1 cellular context compared by ENCODE assay signal in the genomic region with DNA sequence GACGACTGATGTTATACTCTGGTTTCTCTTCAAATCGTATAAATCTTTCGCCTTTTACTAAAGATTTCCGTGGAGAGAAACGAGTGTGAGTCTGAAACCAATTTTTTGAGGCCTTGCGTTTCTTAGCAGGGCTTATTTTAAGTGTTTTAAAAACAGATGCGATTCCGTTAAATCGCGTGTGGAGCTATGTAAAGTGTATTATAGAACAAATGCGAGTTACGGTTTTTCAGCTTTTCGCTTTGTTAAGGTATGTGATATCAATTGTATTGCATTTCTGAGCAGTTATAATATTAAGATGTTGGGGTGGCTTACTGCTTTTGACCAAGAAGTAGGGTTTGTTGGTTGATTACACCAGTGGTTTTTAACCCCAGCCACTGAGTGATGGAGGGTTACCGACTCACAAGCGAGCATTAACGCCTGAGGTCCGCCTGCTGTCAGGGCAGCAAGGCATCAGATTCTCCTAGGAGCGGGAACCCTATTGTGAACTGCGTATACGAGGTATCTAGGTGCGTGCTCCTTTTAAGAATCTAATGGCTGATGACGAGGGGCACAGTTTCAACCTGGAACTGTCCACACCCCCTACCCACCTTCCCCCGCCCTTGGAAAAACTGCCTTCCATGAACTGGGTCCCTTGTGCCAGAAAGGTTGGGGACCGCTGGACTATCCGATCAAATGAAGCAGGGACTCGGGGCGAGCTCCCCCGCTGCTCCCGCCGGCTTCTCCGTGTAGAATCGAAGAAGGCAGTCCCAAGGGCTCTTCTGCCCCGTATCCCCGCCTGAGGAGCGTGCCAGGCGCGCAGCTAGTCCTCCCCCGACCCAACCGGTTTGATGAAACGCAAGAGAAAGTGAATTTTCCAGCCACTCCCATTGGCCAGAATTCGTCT.
TF ChIP-seq lines count a peak whose summit lies in the region.

No MANE protein-coding gene starts in this region.

TF ChIP-seq in HEK293, 187 proteins besides CTCF, POLR2A, EP300 and RAD21 (continued from another document and continues in another):
- TF ChIP-seq, protein P1, sequence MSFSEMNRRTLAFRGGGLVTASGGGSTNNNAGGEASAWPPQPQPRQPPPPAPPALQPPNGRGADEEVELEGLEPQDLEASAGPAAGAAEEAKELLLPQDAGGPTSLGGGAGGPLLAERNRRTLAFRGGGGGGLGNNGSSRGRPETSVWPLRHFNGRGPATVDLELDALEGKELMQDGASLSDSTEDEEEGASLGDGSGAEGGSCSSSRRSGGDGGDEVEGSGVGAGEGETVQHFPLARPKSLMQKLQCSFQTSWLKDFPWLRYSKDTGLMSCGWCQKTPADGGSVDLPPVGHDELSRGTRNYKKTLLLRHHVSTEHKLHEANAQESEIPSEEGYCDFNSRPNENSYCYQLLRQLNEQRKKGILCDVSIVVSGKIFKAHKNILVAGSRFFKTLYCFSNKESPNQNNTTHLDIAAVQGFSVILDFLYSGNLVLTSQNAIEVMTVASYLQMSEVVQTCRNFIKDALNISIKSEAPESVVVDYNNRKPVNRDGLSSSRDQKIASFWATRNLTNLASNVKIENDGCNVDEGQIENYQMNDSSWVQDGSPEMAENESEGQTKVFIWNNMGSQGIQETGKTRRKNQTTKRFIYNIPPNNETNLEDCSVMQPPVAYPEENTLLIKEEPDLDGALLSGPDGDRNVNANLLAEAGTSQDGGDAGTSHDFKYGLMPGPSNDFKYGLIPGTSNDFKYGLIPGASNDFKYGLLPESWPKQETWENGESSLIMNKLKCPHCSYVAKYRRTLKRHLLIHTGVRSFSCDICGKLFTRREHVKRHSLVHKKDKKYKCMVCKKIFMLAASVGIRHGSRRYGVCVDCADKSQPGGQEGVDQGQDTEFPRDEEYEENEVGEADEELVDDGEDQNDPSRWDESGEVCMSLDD (tag by site-specific recombination; IDR thresholded peaks at IDR 0.05): peak; percentile 88; the same call in 1 of the 2 replicates
- TF ChIP-seq, protein P2, sequence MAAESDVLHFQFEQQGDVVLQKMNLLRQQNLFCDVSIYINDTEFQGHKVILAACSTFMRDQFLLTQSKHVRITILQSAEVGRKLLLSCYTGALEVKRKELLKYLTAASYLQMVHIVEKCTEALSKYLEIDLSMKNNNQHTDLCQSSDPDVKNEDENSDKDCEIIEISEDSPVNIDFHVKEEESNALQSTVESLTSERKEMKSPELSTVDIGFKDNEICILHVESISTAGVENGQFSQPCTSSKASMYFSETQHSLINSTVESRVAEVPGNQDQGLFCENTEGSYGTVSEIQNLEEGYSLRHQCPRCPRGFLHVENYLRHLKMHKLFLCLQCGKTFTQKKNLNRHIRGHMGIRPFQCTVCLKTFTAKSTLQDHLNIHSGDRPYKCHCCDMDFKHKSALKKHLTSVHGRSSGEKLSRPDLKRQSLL (tag by site-specific recombination; IDR thresholded peaks at IDR 0.05): no peak
- TF ChIP-seq, protein P3, sequence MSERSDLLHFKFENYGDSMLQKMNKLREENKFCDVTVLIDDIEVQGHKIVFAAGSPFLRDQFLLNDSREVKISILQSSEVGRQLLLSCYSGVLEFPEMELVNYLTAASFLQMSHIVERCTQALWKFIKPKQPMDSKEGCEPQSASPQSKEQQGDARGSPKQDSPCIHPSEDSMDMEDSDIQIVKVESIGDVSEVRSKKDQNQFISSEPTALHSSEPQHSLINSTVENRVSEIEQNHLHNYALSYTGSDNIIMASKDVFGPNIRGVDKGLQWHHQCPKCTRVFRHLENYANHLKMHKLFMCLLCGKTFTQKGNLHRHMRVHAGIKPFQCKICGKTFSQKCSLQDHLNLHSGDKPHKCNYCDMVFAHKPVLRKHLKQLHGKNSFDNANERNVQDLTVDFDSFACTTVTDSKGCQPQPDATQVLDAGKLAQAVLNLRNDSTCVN (tag by site-specific recombination; optimal IDR thresholded peaks at IDR 0.05): peak; percentile 58
- TF ChIP-seq ZNF501 (tag by site-specific recombination; IDR thresholded peaks at IDR 0.05) (no peak; the same call in 1 of the 2 replicates), ZIC2 (tag by site-specific recombination; IDR thresholded peaks at IDR 0.05) (no peak; the same call in 1 of the 2 replicates), KLF16 (tag by site-specific recombination; IDR thresholded peaks at IDR 0.05) (0 out of 2 replicates have a peak, but pooled peaks have one; percentile 56), ZNF785 (tag by site-specific recombination; IDR thresholded peaks at IDR 0.05) (no peak), ZNF660 (tag by site-specific recombination; IDR thresholded peaks at IDR 0.05) (peak; percentile 74), TRIM28 (IDR thresholded peaks at IDR 0.05; ENCODE audit: borderline replicate concordance, low read length) (peak; percentile 71), ZFHX2 (tag by site-specific recombination; conservative IDR thresholded peaks at IDR 0.05) (0 out of 2 replicates have a peak, but pooled peaks have one; percentile 14), ZNF350 (tag by site-specific recombination; IDR thresholded peaks at IDR 0.05) (no peak), GLI4 (tag by site-specific recombination; IDR thresholded peaks at IDR 0.05) (peak; percentile 75; the same call in 1 of the 2 replicates), ZNF768 (tag by site-specific recombination; IDR thresholded peaks at IDR 0.05) (peak; percentile 65; the same call in 1 of the 2 replicates), ZNF335 (tag by site-specific recombination; conservative IDR thresholded peaks at IDR 0.05) (peak; percentile 94), IKZF3 (tag by site-specific recombination; IDR thresholded peaks at IDR 0.05) (peak; percentile 61), ZNF274 (IDR thresholded peaks at IDR 0.05; ENCODE audit: low read length) (no peak), ZNF274 (tag by site-specific recombination; IDR thresholded peaks at IDR 0.05; ENCODE audit: borderline replicate concordance) (no peak), ZNF423 (tag by site-specific recombination; IDR thresholded peaks at IDR 0.05) (no peak), ZNF747 (tag by site-specific recombination; IDR thresholded peaks at IDR 0.05) (no peak), OVOL3 (tag by site-specific recombination; IDR thresholded peaks at IDR 0.05) (0 out of 2 replicates have a peak, but pooled peaks have one; percentile 30), ZNF473 (tag by site-specific recombination; IDR thresholded peaks at IDR 0.05) (no peak), ZNF184 (tag by site-specific recombination; IDR thresholded peaks at IDR 0.05) (no peak), BCL11A (tag by site-specific recombination; IDR thresholded peaks at IDR 0.05; ENCODE audit: low read depth) (no peak), ZNF48 (tag by site-specific recombination; IDR thresholded peaks at IDR 0.05) (no peak), ZNF37A (tag by site-specific recombination; IDR thresholded peaks at IDR 0.05) (no peak)
- TF ChIP-seq, protein P4, sequence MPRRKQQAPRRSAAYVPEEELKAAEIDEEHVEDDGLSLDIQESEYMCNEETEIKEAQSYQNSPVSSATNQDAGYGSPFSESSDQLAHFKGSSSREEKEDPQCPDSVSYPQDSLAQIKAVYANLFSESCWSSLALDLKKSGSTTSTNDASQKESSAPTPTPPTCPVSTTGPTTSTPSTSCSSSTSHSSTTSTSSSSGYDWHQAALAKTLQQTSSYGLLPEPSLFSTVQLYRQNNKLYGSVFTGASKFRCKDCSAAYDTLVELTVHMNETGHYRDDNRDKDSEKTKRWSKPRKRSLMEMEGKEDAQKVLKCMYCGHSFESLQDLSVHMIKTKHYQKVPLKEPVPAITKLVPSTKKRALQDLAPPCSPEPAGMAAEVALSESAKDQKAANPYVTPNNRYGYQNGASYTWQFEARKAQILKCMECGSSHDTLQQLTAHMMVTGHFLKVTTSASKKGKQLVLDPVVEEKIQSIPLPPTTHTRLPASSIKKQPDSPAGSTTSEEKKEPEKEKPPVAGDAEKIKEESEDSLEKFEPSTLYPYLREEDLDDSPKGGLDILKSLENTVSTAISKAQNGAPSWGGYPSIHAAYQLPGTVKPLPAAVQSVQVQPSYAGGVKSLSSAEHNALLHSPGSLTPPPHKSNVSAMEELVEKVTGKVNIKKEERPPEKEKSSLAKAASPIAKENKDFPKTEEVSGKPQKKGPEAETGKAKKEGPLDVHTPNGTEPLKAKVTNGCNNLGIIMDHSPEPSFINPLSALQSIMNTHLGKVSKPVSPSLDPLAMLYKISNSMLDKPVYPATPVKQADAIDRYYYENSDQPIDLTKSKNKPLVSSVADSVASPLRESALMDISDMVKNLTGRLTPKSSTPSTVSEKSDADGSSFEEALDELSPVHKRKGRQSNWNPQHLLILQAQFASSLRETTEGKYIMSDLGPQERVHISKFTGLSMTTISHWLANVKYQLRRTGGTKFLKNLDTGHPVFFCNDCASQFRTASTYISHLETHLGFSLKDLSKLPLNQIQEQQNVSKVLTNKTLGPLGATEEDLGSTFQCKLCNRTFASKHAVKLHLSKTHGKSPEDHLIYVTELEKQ (tag by site-specific recombination; IDR thresholded peaks at IDR 0.05; ENCODE audit: borderline replicate concordance): 0 out of 2 replicates have a peak, but pooled peaks have one; percentile 50
- TF ChIP-seq, protein P5, sequence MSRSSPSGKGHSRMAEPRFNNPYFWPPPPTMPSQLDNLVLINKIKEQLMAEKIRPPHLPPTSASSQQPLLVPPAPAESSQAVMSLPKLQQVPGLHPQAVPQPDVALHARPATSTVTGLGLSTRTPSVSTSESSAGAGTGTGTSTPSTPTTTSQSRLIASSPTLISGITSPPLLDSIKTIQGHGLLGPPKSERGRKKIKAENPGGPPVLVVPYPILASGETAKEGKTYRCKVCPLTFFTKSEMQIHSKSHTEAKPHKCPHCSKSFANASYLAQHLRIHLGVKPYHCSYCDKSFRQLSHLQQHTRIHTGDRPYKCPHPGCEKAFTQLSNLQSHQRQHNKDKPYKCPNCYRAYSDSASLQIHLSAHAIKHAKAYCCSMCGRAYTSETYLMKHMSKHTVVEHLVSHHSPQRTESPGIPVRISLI (tag by site-specific recombination; IDR thresholded peaks at IDR 0.05): no peak; the same call in 1 of the 2 replicates
- TF ChIP-seq, protein P6, sequence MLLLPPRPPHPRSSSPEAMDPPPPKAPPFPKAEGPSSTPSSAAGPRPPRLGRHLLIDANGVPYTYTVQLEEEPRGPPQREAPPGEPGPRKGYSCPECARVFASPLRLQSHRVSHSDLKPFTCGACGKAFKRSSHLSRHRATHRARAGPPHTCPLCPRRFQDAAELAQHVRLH (tag by site-specific recombination; IDR thresholded peaks at IDR 0.05): peak; percentile 61
- TF ChIP-seq, protein P7, sequence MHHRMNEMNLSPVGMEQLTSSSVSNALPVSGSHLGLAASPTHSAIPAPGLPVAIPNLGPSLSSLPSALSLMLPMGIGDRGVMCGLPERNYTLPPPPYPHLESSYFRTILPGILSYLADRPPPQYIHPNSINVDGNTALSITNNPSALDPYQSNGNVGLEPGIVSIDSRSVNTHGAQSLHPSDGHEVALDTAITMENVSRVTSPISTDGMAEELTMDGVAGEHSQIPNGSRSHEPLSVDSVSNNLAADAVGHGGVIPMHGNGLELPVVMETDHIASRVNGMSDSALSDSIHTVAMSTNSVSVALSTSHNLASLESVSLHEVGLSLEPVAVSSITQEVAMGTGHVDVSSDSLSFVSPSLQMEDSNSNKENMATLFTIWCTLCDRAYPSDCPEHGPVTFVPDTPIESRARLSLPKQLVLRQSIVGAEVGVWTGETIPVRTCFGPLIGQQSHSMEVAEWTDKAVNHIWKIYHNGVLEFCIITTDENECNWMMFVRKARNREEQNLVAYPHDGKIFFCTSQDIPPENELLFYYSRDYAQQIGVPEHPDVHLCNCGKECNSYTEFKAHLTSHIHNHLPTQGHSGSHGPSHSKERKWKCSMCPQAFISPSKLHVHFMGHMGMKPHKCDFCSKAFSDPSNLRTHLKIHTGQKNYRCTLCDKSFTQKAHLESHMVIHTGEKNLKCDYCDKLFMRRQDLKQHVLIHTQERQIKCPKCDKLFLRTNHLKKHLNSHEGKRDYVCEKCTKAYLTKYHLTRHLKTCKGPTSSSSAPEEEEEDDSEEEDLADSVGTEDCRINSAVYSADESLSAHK (tag by site-specific recombination; IDR thresholded peaks at IDR 0.05): 0 out of 2 replicates have a peak, but pooled peaks have one; percentile 35
- TF ChIP-seq, protein P8, sequence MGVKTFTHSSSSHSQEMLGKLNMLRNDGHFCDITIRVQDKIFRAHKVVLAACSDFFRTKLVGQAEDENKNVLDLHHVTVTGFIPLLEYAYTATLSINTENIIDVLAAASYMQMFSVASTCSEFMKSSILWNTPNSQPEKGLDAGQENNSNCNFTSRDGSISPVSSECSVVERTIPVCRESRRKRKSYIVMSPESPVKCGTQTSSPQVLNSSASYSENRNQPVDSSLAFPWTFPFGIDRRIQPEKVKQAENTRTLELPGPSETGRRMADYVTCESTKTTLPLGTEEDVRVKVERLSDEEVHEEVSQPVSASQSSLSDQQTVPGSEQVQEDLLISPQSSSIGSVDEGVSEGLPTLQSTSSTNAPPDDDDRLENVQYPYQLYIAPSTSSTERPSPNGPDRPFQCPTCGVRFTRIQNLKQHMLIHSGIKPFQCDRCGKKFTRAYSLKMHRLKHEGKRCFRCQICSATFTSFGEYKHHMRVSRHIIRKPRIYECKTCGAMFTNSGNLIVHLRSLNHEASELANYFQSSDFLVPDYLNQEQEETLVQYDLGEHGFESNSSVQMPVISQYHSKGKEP (tag by site-specific recombination; IDR thresholded peaks at IDR 0.05): no peak
- TF ChIP-seq, protein P9, sequence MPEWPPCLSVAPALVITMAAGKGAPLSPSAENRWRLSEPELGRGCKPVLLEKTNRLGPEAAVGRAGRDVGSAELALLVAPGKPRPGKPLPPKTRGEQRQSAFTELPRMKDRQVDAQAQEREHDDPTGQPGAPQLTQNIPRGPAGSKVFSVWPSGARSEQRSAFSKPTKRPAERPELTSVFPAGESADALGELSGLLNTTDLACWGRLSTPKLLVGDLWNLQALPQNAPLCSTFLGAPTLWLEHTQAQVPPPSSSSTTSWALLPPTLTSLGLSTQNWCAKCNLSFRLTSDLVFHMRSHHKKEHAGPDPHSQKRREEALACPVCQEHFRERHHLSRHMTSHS (tag by site-specific recombination; IDR thresholded peaks at IDR 0.05): no peak
- TF ChIP-seq, protein P10, sequence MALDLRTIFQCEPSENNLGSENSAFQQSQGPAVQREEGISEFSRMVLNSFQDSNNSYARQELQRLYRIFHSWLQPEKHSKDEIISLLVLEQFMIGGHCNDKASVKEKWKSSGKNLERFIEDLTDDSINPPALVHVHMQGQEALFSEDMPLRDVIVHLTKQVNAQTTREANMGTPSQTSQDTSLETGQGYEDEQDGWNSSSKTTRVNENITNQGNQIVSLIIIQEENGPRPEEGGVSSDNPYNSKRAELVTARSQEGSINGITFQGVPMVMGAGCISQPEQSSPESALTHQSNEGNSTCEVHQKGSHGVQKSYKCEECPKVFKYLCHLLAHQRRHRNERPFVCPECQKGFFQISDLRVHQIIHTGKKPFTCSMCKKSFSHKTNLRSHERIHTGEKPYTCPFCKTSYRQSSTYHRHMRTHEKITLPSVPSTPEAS (tag by site-specific recombination; IDR thresholded peaks at IDR 0.05): no peak
- TF ChIP-seq, protein P11, sequence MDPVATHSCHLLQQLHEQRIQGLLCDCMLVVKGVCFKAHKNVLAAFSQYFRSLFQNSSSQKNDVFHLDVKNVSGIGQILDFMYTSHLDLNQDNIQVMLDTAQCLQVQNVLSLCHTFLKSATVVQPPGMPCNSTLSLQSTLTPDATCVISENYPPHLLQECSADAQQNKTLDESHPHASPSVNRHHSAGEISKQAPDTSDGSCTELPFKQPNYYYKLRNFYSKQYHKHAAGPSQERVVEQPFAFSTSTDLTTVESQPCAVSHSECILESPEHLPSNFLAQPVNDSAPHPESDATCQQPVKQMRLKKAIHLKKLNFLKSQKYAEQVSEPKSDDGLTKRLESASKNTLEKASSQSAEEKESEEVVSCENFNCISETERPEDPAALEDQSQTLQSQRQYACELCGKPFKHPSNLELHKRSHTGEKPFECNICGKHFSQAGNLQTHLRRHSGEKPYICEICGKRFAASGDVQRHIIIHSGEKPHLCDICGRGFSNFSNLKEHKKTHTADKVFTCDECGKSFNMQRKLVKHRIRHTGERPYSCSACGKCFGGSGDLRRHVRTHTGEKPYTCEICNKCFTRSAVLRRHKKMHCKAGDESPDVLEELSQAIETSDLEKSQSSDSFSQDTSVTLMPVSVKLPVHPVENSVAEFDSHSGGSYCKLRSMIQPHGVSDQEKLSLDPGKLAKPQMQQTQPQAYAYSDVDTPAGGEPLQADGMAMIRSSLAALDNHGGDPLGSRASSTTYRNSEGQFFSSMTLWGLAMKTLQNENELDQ (tag by site-specific recombination; IDR thresholded peaks at IDR 0.05; ENCODE audit: low read depth): no peak
